34 cellular contexts compared by ENCODE assay signal in the genomic region with DNA sequence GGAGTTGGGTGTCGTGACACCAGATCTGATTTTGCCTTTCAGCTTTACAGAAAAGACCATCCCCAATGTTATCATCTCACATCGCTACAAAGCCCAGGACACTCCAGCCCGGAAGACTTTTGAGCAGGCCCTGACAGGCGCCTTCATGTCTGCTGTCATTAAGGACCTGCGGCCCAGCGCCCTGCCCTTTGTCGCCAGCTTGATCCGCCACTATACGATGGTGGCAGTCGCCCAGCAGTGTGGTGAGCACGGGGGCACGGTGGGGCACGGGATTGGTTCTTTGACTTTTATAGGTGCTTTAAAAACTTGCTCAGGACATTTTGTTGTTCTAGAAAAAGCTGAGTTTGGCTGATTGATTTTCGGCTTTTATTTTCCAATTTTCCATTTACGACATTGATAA. TPM values are rescaled to one million over a fixed set of nuclear protein-coding genes. Genes with fewer than 3 reads are reported as not detected.
"Had no signal": no experiment of that assay in that cellular context is flagged by ENCODE, and none has a peak within 500 bp of the region (broad histone marks: within the 10 kb centered on the region; RNA-seq: fewer than 3 reads in every experiment).

No MANE protein-coding gene starts in this region.

- DNase-seq: activated CD4-positive, alpha-beta T cell treated with anti-CD3 and anti-CD28 coated beads for 1 hour; activated CD4-positive, alpha-beta T cell treated with anti-CD3 and anti-CD28 coated beads for 4 hours; activated CD4-positive, alpha-beta T cell treated with anti-CD3 and anti-CD28 coated beads, Interleukin-2, amount 10 ng/mL, durations not matched to agents 7 days and 5 days; activated CD4-positive, alpha-beta T cell treated with anti-CD3 and anti-CD28 coated beads, Interleukin-2, amount 50 U/mL, for 4 hours; activated CD8-positive, alpha-beta memory T cell treated with anti-CD3 and anti-CD28 coated beads for 24 hours; activated CD8-positive, alpha-beta T cell treated with anti-CD3 and anti-CD28 coated beads for 36 hours; activated effector memory CD4-positive, alpha-beta T cell treated with anti-CD3 and anti-CD28 coated beads, Interleukin-2, amount 50 U/mL, for 16 hours; activated naive CD4-positive, alpha-beta T cell treated with anti-CD3 and anti-CD28 coated beads, Interleukin-2, amount 10 ng/mL, durations not matched to agents 7 days and 5 days; activated naive CD8-positive, alpha-beta T cell treated with anti-CD3 and anti-CD28 coated beads, Interleukin-2, amount 10 ng/mL, durations not matched to agents 7 days and 5 days; activated T-cell treated with anti-CD3 and anti-CD28 coated beads, Interleukin-2, amount 50 U/mL, for 48 hours; central memory CD4-positive, alpha-beta T cell; dorsolateral prefrontal cortex; effector memory CD4-positive, alpha-beta T cell; endodermal cell; erythroblast; foreskin keratinocyte; gastrocnemius medialis; glutamatergic neuron; heart left ventricle; SW 1271; T-helper 1 cell; T-helper 2 cell had no signal

- H3K27ac Mint-ChIP-seq: activated CD4-positive, alpha-beta T cell treated with anti-CD3 and anti-CD28 coated beads, Interleukin-2, amount 10 ng/mL, durations not matched to agents 7 days and 5 days; activated naive CD4-positive, alpha-beta T cell treated with anti-CD3 and anti-CD28 coated beads, Interleukin-2, amount 10 ng/mL, durations not matched to agents 7 days and 5 days; activated T-helper 2 cell treated with anti-CD3 and anti-CD28 coated beads, Interferon-gamma antibody, Interleukin-2, Interleukin-4, amounts not matched to agents 10 μg/mL and 5 μg/mL and 100 μg/mL, durations not matched to agents 14 hours and 24 hours and 36 hours; brain; dendritic cell treated with granulocyte-macrophage colony-stimulating factor and Interleukin-4, amounts not matched to agents 40 ng/mL and 50 ng/mL, for 4 days; endodermal cell; WTC11 had no signal

- ATAC-seq: activated CD8-positive, alpha-beta T cell treated with anti-CD3 and anti-CD28 coated beads for 36 hours; activated naive CD4-positive, alpha-beta T cell treated with anti-CD3 and anti-CD28 coated beads, Interleukin-2, amount 50 U/mL, for 72 hours; foreskin keratinocyte; gastrocnemius medialis; heart left ventricle; WTC11 had no signal

- H3K4me1 ChIP-seq: ascending aorta, breast epithelium, foreskin keratinocyte, gastrocnemius medialis had no signal

- H3K27me3 ChIP-seq: ascending aorta, breast epithelium, cardiac muscle cell, dorsolateral prefrontal cortex, esophagus muscularis mucosa, foreskin keratinocyte, gastrocnemius medialis, heart left ventricle had no signal

- H3K9me3 Mint-ChIP-seq: activated CD4-positive, alpha-beta T cell treated with anti-CD3 and anti-CD28 coated beads, Interleukin-2, amount 10 ng/mL, durations not matched to agents 7 days and 5 days; activated CD8-positive, alpha-beta T cell treated with anti-CD3 and anti-CD28 coated beads for 36 hours; activated naive CD4-positive, alpha-beta T cell treated with anti-CD3 and anti-CD28 coated beads, Interleukin-2, amount 10 ng/mL, durations not matched to agents 7 days and 5 days; activated naive CD4-positive, alpha-beta T cell treated with anti-CD3 and anti-CD28 coated beads, Interleukin-2, amount 50 U/mL, for 72 hours; activated naive CD8-positive, alpha-beta T cell treated with anti-CD3 and anti-CD28 coated beads, Interleukin-2, amount 10 ng/mL, durations not matched to agents 7 days and 5 days; activated T-helper 1 cell treated with anti-CD3 and anti-CD28 coated beads, Interleukin-12 subunit alpha, Interleukin-12 subunit beta, Interleukin-2, Interleukin-4 antibody, amounts not matched to agents 30 ng/mL and 10 ng/mL and 1 ng/mL, durations not matched to agents 14 hours and 24 hours and 36 hours; activated T-helper 2 cell treated with anti-CD3 and anti-CD28 coated beads, Interferon-gamma antibody, Interleukin-2, Interleukin-4, amounts not matched to agents 10 μg/mL and 5 μg/mL and 100 μg/mL, durations not matched to agents 14 hours and 24 hours and 36 hours; brain; dendritic cell treated with granulocyte-macrophage colony-stimulating factor and Interleukin-4, amounts not matched to agents 40 ng/mL and 50 ng/mL, for 4 days; endodermal cell; WTC11 had no signal

- H3K9me3 ChIP-seq: ascending aorta, breast epithelium, esophagus muscularis mucosa, gastrocnemius medialis, heart left ventricle had no signal

- H3K4me1 Mint-ChIP-seq: activated naive CD4-positive, alpha-beta T cell treated with anti-CD3 and anti-CD28 coated beads, Interleukin-2, amount 10 ng/mL, durations not matched to agents 7 days and 5 days; activated naive CD8-positive, alpha-beta T cell treated with anti-CD3 and anti-CD28 coated beads, Interleukin-2, amount 10 ng/mL, durations not matched to agents 7 days and 5 days; brain; WTC11 had no signal

- H3K4me3 ChIP-seq: ascending aorta, breast epithelium, cardiac muscle cell, coronary artery, dorsolateral prefrontal cortex, esophagus muscularis mucosa, gastrocnemius medialis, heart left ventricle had no signal

- H3K27me3 Mint-ChIP-seq: activated CD4-positive, alpha-beta T cell treated with anti-CD3 and anti-CD28 coated beads, Interleukin-2, amount 10 ng/mL, durations not matched to agents 7 days and 5 days; activated CD8-positive, alpha-beta T cell treated with anti-CD3 and anti-CD28 coated beads for 36 hours; activated naive CD4-positive, alpha-beta T cell treated with anti-CD3 and anti-CD28 coated beads, Interleukin-2, amount 10 ng/mL, durations not matched to agents 7 days and 5 days; activated naive CD8-positive, alpha-beta T cell treated with anti-CD3 and anti-CD28 coated beads, Interleukin-2, amount 10 ng/mL, durations not matched to agents 7 days and 5 days; brain; dendritic cell treated with granulocyte-macrophage colony-stimulating factor and Interleukin-4, amounts not matched to agents 40 ng/mL and 50 ng/mL, for 4 days had no signal

- H3K27ac ChIP-seq: ascending aorta, breast epithelium, cardiac muscle cell, coronary artery, dorsolateral prefrontal cortex, esophagus muscularis mucosa, foreskin keratinocyte, gastrocnemius medialis, heart left ventricle, VCaP had no signal

- H3K4me3 Mint-ChIP-seq: activated CD4-positive, alpha-beta T cell treated with anti-CD3 and anti-CD28 coated beads, Interleukin-2, amount 10 ng/mL, durations not matched to agents 7 days and 5 days; activated CD8-positive, alpha-beta T cell treated with anti-CD3 and anti-CD28 coated beads for 36 hours; activated naive CD4-positive, alpha-beta T cell treated with anti-CD3 and anti-CD28 coated beads, Interleukin-2, amount 10 ng/mL, durations not matched to agents 7 days and 5 days; activated naive CD8-positive, alpha-beta T cell treated with anti-CD3 and anti-CD28 coated beads, Interleukin-2, amount 10 ng/mL, durations not matched to agents 7 days and 5 days; activated T-helper 1 cell treated with anti-CD3 and anti-CD28 coated beads, Interleukin-12 subunit alpha, Interleukin-12 subunit beta, Interleukin-2, Interleukin-4 antibody, amounts not matched to agents 30 ng/mL and 10 ng/mL and 1 ng/mL, durations not matched to agents 14 hours and 24 hours and 36 hours; brain; dendritic cell treated with granulocyte-macrophage colony-stimulating factor and Interleukin-4, amounts not matched to agents 40 ng/mL and 50 ng/mL, for 4 days; endodermal cell; WTC11 had no signal

RNA-seq across cellular contexts. Expression of a gene that starts 57.3 kb away (rescaled TPM):
- total RNA-seq: activated CD4-positive, alpha-beta T cell treated with anti-CD3 and anti-CD28 coated beads, Interleukin-2, amount 10 ng/mL, durations not matched to agents 7 days and 5 days; activated naive CD4-positive, alpha-beta T cell treated with anti-CD3 and anti-CD28 coated beads, Interleukin-2, amount 50 U/mL, for 72 hours; activated naive CD8-positive, alpha-beta T cell treated with anti-CD3 and anti-CD28 coated beads, Interleukin-2, amount 10 ng/mL, durations not matched to agents 7 days and 5 days; activated T-helper 2 cell treated with anti-CD3 and anti-CD28 coated beads, Interferon-gamma antibody, Interleukin-2, Interleukin-4, amounts not matched to agents 10 μg/mL and 5 μg/mL and 100 μg/mL, durations not matched to agents 14 hours and 24 hours and 36 hours; foreskin keratinocyte; gastrocnemius medialis had no signal
- polyA plus RNA-seq: foreskin keratinocyte had no signal
